ENCODE assay signal across 12 cellular contexts in the genomic region with DNA sequence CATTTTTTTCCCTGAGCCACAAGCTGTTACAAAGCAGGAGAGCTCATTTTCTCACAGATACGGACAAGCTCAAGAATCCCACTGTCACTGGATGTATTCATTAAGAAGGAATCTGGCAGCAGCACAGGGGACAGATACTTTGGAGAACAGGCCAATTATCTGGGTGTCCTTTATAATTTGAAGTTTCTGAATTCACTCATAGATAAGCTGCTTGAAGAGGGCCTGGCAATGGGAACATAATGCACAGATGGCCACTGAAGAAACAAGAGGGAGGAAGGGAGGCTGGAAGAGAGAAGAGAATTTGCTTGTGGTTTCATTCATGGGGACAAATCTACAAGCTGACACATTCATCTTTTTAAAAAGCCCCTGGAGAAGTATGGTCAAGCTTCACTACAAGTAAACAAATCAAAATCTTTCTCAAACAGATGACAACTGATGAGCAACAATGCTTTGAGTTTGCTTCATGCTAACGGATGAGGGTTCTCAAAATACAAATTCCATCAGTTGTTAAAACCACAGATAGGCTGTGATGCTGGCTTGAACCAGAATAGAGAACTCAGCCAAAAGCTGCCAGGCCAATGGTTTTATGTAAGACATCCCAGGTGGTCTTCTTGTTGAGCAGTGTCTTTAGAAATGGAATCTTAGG. TPM values are rescaled to one million over a fixed set of nuclear protein-coding genes. Genes with fewer than 3 reads are reported as not detected.
DNase-seq lines count a peak whose midpoint lies in the region; ATAC-seq lines count a peak whose summit lies in the region.
"Had no signal": no experiment of that assay in that cellular context is flagged by ENCODE, and none has a peak within 500 bp of the region (broad histone marks: within the 10 kb centered on the region; RNA-seq: fewer than 3 reads in every experiment).

No MANE protein-coding gene starts in this region.

- peaks cover 3% of the 10 kb centered on the region for H3K36me3 ChIP-seq in CD4-positive, CD25-positive, alpha-beta regulatory T cell (ENCODE audit: control insufficient read depth, insufficient read depth, low read length)
- H3K36me3 ChIP-seq: colonic mucosa had no signal

- H3K4me3 ChIP-seq in CD4-positive, CD25-positive, alpha-beta regulatory T cell (ENCODE audit: low read depth, low read length) = peak overlapping the region; percentile 16
- H3K4me3 ChIP-seq: colonic mucosa, hepatocyte had no signal

- H3K4me1 Mint-ChIP-seq in CD4-positive, CD25-positive, alpha-beta regulatory T cell = peaks cover 56 to 98% (median 88%) of the 10 kb centered on the region in 4 donors
- peaks cover 52 to 93% (median 87%) of the 10 kb centered on the region in 4 donors for H3K4me1 Mint-ChIP-seq in naive thymus-derived CD8-positive, alpha-beta T cell

- POLR2A ChIA-PET in naive thymus-derived CD8-positive, alpha-beta T cell (lab: Charles Lee) = interaction anchor here (0.6 to 1.8 kb wide), 4 partner anchors 10 to 153 kb away, joined by 3 to 4 read pairs (median 3); no protein-coding TSS in a partner anchor

- peaks cover 76% of the 10 kb centered on the region for H3K4me1 ChIP-seq in CD4-positive, CD25-positive, alpha-beta regulatory T cell (ENCODE audit: control insufficient read depth, insufficient read depth, low read length, poor library complexity, severe bottlenecking)
- H3K4me1 ChIP-seq: colonic mucosa had no signal

- peak overlapping the region; percentile 54 to 74 (median 65) for H3K27ac Mint-ChIP-seq in CD4-positive, CD25-positive, alpha-beta regulatory T cell
- peak overlapping the region in 8 of 10 donors; percentile 2 to 93 (median 64) for H3K27ac Mint-ChIP-seq in naive thymus-derived CD8-positive, alpha-beta T cell

- ATAC-seq in CD4-positive, CD25-positive, alpha-beta regulatory T cell (ENCODE audit: low read depth in 2 of 2) = no peak
- ATAC-seq in HG02610 (IDR thresholded peaks at IDR 0.05; ENCODE audit: unreplicated experiment) (peak; percentile 19), HG02870 (IDR thresholded peaks at IDR 0.05; ENCODE audit: unreplicated experiment) (no peak), GM21390 (IDR thresholded peaks at IDR 0.05; ENCODE audit: unreplicated experiment) (no peak), HG02970 (IDR thresholded peaks at IDR 0.05; ENCODE audit: low FRiP score, unreplicated experiment) (no peak), GM19351 (IDR thresholded peaks at IDR 0.05; ENCODE audit: unreplicated experiment) (no peak)
- ATAC-seq in naive thymus-derived CD8-positive, alpha-beta T cell = no peak
- ATAC-seq: HCT116 had no signal

- DNase-seq in CD4-positive, CD25-positive, alpha-beta regulatory T cell = no peak
- peak in 2 of 61 donors; percentile 24 to 42 for DNase-seq in caudate nucleus (lab: John Stamatoyannopoulos, UW)
- no peak for DNase-seq in naive thymus-derived CD8-positive, alpha-beta T cell
- DNase-seq: colonic mucosa, NCI-H2107 had no signal

- no peak overlapping the region for H3K27ac ChIP-seq in CD4-positive, CD25-positive, alpha-beta regulatory T cell (ENCODE audit: insufficient read depth, low read length, poor library complexity, severe bottlenecking)
- H3K27ac ChIP-seq in caudate nucleus (ENCODE audit: low read depth, low read length) = peak overlapping the region; percentile 9
- H3K27ac ChIP-seq: colonic mucosa, hepatocyte had no signal

- peak overlapping the region; percentile 9 to 70 (median 38) for H3K4me3 Mint-ChIP-seq in CD4-positive, CD25-positive, alpha-beta regulatory T cell
- peak overlapping the region in 2 of 10 donors; percentile 39 to 52 for H3K4me3 Mint-ChIP-seq in naive thymus-derived CD8-positive, alpha-beta T cell

- H3K27me3 ChIP-seq in CD4-positive, CD25-positive, alpha-beta regulatory T cell (ENCODE audit: control insufficient read depth, insufficient read depth, low read length) = no peaks in the 10 kb centered on the region
- H3K27me3 ChIP-seq: colonic mucosa had no signal

- H3K36me3 Mint-ChIP-seq in CD4-positive, CD25-positive, alpha-beta regulatory T cell = peaks cover 22% of the 10 kb centered on the region
- peaks cover 0 to 31% (median 0%) of the 10 kb centered on the region in 3 donors for H3K36me3 Mint-ChIP-seq in naive thymus-derived CD8-positive, alpha-beta T cell

- no peaks in the 10 kb centered on the region for H3K9me3 Mint-ChIP-seq in CD4-positive, CD25-positive, alpha-beta regulatory T cell
- H3K9me3 Mint-ChIP-seq in naive thymus-derived CD8-positive, alpha-beta T cell = no peaks in the 10 kb centered on the region

- no peaks in the 10 kb centered on the region for H3K27me3 Mint-ChIP-seq in CD4-positive, CD25-positive, alpha-beta regulatory T cell
- H3K27me3 Mint-ChIP-seq in naive thymus-derived CD8-positive, alpha-beta T cell = no peaks in the 10 kb centered on the region

- no peaks in the 10 kb centered on the region for H3K9me3 ChIP-seq in CD4-positive, CD25-positive, alpha-beta regulatory T cell (ENCODE audit: control insufficient read depth in 2 of 2, low read length in 2 of 2)
- H3K9me3 ChIP-seq: colonic mucosa had no signal

RNA-seq across cellular contexts. Expression of gene BCL2, which starts 11.9 kb away (rescaled TPM):
- total RNA-seq in CD4-positive, CD25-positive, alpha-beta regulatory T cell = 125 TPM
- 10 to 100 TPM; 19.1 to 39.0 (median 29.5) TPM for polyA plus RNA-seq in CD4-positive, CD25-positive, alpha-beta regulatory T cell
- total RNA-seq in naive thymus-derived CD8-positive, alpha-beta T cell = 10 to 100 TPM; 32.9 to 33.1 TPM
- polyA plus RNA-seq in naive thymus-derived CD8-positive, alpha-beta T cell = 10 to 100 TPM; 24.3 to 40.2 (median 31.3) TPM

RNA-seq across cellular contexts. Expression of gene KDSR, which starts 59.3 kb away (rescaled TPM):
- total RNA-seq in CD4-positive, CD25-positive, alpha-beta regulatory T cell = 42.0 TPM
- polyA plus RNA-seq in CD4-positive, CD25-positive, alpha-beta regulatory T cell = 100 to 1,000 TPM in 3 of 4 donors, 10 to 100 TPM in 1; 99.8 to 119 (median 106) TPM
- total RNA-seq in naive thymus-derived CD8-positive, alpha-beta T cell = 10 to 100 TPM; 49.1 to 50.6 TPM
- polyA plus RNA-seq in naive thymus-derived CD8-positive, alpha-beta T cell = 10 to 100 TPM; 55.9 to 66.9 (median 65.4) TPM
